8 cellular contexts compared by ENCODE assay signal in genomic region chr19:17245535-17245984, GRCh38. TPM values are rescaled to one million over a fixed set of nuclear protein-coding genes. Genes with fewer than 3 reads are reported as not detected.
A peak's percentile ranks its signal among the peaks of the same experiment; 100 is the strongest.
DNase-seq lines count a peak whose midpoint lies in the region; ATAC-seq and TF ChIP-seq lines count a peak whose summit lies in the region.

Gene NR2F6 (minus strand): TSS chr19:17245919. CDS start chr19:17245220, 699 bp downstream.

- peak within 1 kb of the TSS; percentile 93 for H3K27ac Mint-ChIP-seq in dendritic cell treated with granulocyte-macrophage colony-stimulating factor and Interleukin-4, amounts not matched to agents 40 ng/mL and 50 ng/mL, for 4 days

- H3K36me3 Mint-ChIP-seq in dendritic cell treated with granulocyte-macrophage colony-stimulating factor and Interleukin-4, amounts not matched to agents 40 ng/mL and 50 ng/mL, for 4 days (ENCODE audit: low read depth) = peaks cover 15% of the 10 kb centered on the region

- H3K9me3 Mint-ChIP-seq in dendritic cell treated with granulocyte-macrophage colony-stimulating factor and Interleukin-4, amounts not matched to agents 40 ng/mL and 50 ng/mL, for 4 days = no peaks in the 10 kb centered on the region

- DNase-seq in LHCN-M2 (ENCODE audit: low read depth) (no peak), mesenteric fat pad (ENCODE audit: low spot score) (no peak), uterus (peak in 1 of 2 donors; percentile 37), NCI-H1105 (lab: John Stamatoyannopoulos, UW) (no peak), NCI-H1417 treated with DMSO at 0.1 percent for 48 hours (lab: John Stamatoyannopoulos, UW) (no peak)
- DNase-seq in stimulated activated CD4-positive, alpha-beta T cell treated with anti-CD3 and anti-CD28 coated beads, Interleukin-15, amount 100 ng/mL, for 24 hours = no peak

- no peaks in the 10 kb centered on the region for H3K36me3 ChIP-seq in uterus

- H3K27me3 Mint-ChIP-seq in dendritic cell treated with granulocyte-macrophage colony-stimulating factor and Interleukin-4, amounts not matched to agents 40 ng/mL and 50 ng/mL, for 4 days = peaks cover 8% of the 10 kb centered on the region

- TF ChIP-seq CTCF in uterus (IDR thresholded peaks at IDR 0.05) = peak in 1 of 4 experiments; percentile 13

- peaks cover 0 to 13% of the 10 kb centered on the region in 2 donors for H3K4me1 ChIP-seq in uterus

- intact Hi-C loops in dendritic cell treated with granulocyte-macrophage colony-stimulating factor and Interleukin-4, amounts not matched to agents 40 ng/mL and 50 ng/mL, for 4 days (cut with micrococcal nuclease) = no loop called here
- intact Hi-C loops in uterus (cut with DNase I; ENCODE audit: low total_unique reads) = no loop called here

- peak within 1 kb of the TSS; percentile 56 to 60 for H3K4me3 ChIP-seq in uterus

- no peaks in the 10 kb centered on the region for H3K27me3 ChIP-seq in uterus

- H3K27ac ChIP-seq in uterus = peak within 1 kb of the TSS; percentile 87 to 90

- no peaks in the 10 kb centered on the region for H3K9me3 ChIP-seq in uterus

- peak; percentile 18 for ATAC-seq in GM18909 (IDR thresholded peaks at IDR 0.05; ENCODE audit: poor library complexity, unreplicated experiment)

- peak within 1 kb of the TSS; percentile 95 for H3K4me3 Mint-ChIP-seq in dendritic cell treated with granulocyte-macrophage colony-stimulating factor and Interleukin-4, amounts not matched to agents 40 ng/mL and 50 ng/mL, for 4 days

- peaks cover 39% of the 10 kb centered on the region for H3K4me1 Mint-ChIP-seq in dendritic cell treated with granulocyte-macrophage colony-stimulating factor and Interleukin-4, amounts not matched to agents 40 ng/mL and 50 ng/mL, for 4 days (ENCODE audit: low read depth)

- peak; percentile 50 to 55 for TF ChIP-seq POLR2A in uterus (IDR thresholded peaks at IDR 0.05)

RNA-seq across cellular contexts. Expression of gene NR2F6, which starts in this region (rescaled TPM):
- total RNA-seq in LHCN-M2 (2014; rRNA removed) = 60.0 and 72.7 TPM in 2 replicates
- polyA plus RNA-seq in LHCN-M2 (2012) = 19.8 TPM
- total RNA-seq in mesenteric fat pad = 42.8 TPM
- 10 to 100 TPM; 14.3 to 45.0 (median 36.0) TPM for total RNA-seq in uterus
